2 cellular contexts compared by ENCODE assay signal in genomic region chr18:61755553-61755952, GRCh38.
A peak's percentile ranks its signal among the peaks of the same experiment; 100 is the strongest.
TF ChIP-seq lines count a peak whose summit lies in the region.

No MANE protein-coding gene starts in this region.

TF ChIP-seq in IMR-90, 13 proteins besides CTCF, POLR2A, EP300 and RAD21:
- TF ChIP-seq NFE2L2 (IDR thresholded peaks at IDR 0.05; ENCODE audit: low read depth, low read length) (peak; percentile 27; the same call in 1 of the 2 replicates), USF2 (IDR thresholded peaks at IDR 0.05; ENCODE audit: low read depth, low read length) (no peak)

TF ChIP-seq in H1, 55 proteins besides CTCF, POLR2A, EP300 and RAD21:
- TF ChIP-seq USF2 (IDR thresholded peaks at IDR 0.05; ENCODE audit: low read length) (no peak), BRCA1 (IDR thresholded peaks at IDR 0.05; ENCODE audit: low read depth, low read length) (no peak)
